ENCODE assay signal across 9 cellular contexts in genomic region chr15:33201376-33202189, GRCh38. TPM values are rescaled to one million over a fixed set of nuclear protein-coding genes. Genes with fewer than 3 reads are reported as not detected.
A peak's percentile ranks its signal among the peaks of the same experiment; 100 is the strongest.
DNase-seq lines count a peak whose midpoint lies in the region; ATAC-seq and TF ChIP-seq lines count a peak whose summit lies in the region.
"Had no signal": no experiment of that assay in that cellular context is flagged by ENCODE, and none has a peak within 500 bp of the region (broad histone marks: within the 10 kb centered on the region; RNA-seq: fewer than 3 reads in every experiment).

No MANE protein-coding gene starts in this region.

- no peaks in the 10 kb centered on the region for H3K9me2 ChIP-seq in hepatocyte (replicated peaks; ENCODE audit: insufficient read depth)

- intact Hi-C loops in lower leg skin (cut with DNase I; ENCODE audit: low total_unique reads): no loop called here

- no peaks in the 10 kb centered on the region for H4K20me1 ChIP-seq in hepatocyte (ENCODE audit: insufficient read depth, poor library complexity, severe bottlenecking)

- peak overlapping the region; percentile 51 for H3K4me2 ChIP-seq in hepatocyte

- H2AFZ ChIP-seq in hepatocyte: no peak overlapping the region

- H3K4me1 ChIP-seq in RWPE2 (ENCODE audit: insufficient read depth, poor library complexity, severe bottlenecking) (peaks cover 15% of the 10 kb centered on the region), hepatocyte (ENCODE audit: insufficient read depth) (peaks cover 9% of the 10 kb centered on the region)

- H3K27ac ChIP-seq in RWPE2 (ENCODE audit: poor library complexity, severe bottlenecking) (no peak overlapping the region), hepatocyte (peak overlapping the region; percentile 45)
- H3K27ac ChIP-seq: VCaP had no signal

- H3K9me3 ChIP-seq in RWPE2 (ENCODE audit: severe bottlenecking) (no peaks in the 10 kb centered on the region), hepatocyte (ENCODE audit: low read depth) (no peaks in the 10 kb centered on the region)

- DNase-seq in COR-L47 (lab: John Stamatoyannopoulos, UW) (peak; percentile 44), RWPE2 (ENCODE audit: low spot score) (peak; percentile 81), hepatocyte (ENCODE audit: low spot score) (peak; percentile 81), lower leg skin (ENCODE audit: low spot score in 2 of 2) (no peak)
- peak; percentile 66 for DNase-seq in activated naive CD4-positive, alpha-beta T cell treated with anti-CD3 and anti-CD28 coated beads, Interleukin-2, amount 50 U/mL, for 16 hours
- peak; percentile 44 for DNase-seq in stimulated activated CD4-positive, alpha-beta T cell treated with anti-CD3 and anti-CD28 coated beads, Interleukin-12 subunit alpha, Interleukin-12 subunit beta, amount 100 ng/mL, for 4 hours

- peak; percentile 87 for ATAC-seq in GM19452 (IDR thresholded peaks at IDR 0.05; ENCODE audit: unreplicated experiment)
- peak; percentile 79 for ATAC-seq in HG03520 (IDR thresholded peaks at IDR 0.05; ENCODE audit: unreplicated experiment)
- ATAC-seq in RWPE2 (ENCODE audit: low read depth): peak; percentile 97

- no peaks in the 10 kb centered on the region for H3K79me2 ChIP-seq in hepatocyte

- H3K36me3 ChIP-seq in RWPE2 (ENCODE audit: low read depth) (no peaks in the 10 kb centered on the region), hepatocyte (replicated peaks; ENCODE audit: insufficient read depth, low read depth) (no peaks in the 10 kb centered on the region)

- peak overlapping the region; percentile 5 for H3K4me3 ChIP-seq in RWPE2 (ENCODE audit: severe bottlenecking)
- H3K4me3 ChIP-seq in hepatocyte: no peak overlapping the region
- no peak overlapping the region for H3K4me3 ChIP-seq in lower leg skin (ENCODE audit: low read depth, poor library complexity, severe bottlenecking)

- TF ChIP-seq POLR2A in lower leg skin (IDR thresholded peaks at IDR 0.05): no peak

- TF ChIP-seq CTCF in RWPE2 (IDR thresholded peaks at IDR 0.05; ENCODE audit: poor library complexity, severe bottlenecking): peak; percentile 70
- peak; percentile 25 for TF ChIP-seq CTCF in hepatocyte (IDR thresholded peaks at IDR 0.05; ENCODE audit: poor library complexity)
- no peak for TF ChIP-seq CTCF in lower leg skin (IDR thresholded peaks at IDR 0.05)

- WGBS in hepatocyte (ENCODE audit: low lambda C conversion rate, missing lambda C conversion rate): 31% methylated on average over 11 of the region's 11 CpGs
- 25% methylated on average over 11 of the region's 11 CpGs for WGBS in lower leg skin, 2 donors

- H3K27me3 ChIP-seq in RWPE2 (ENCODE audit: insufficient read depth, poor library complexity, severe bottlenecking) (no peaks in the 10 kb centered on the region), hepatocyte (no peaks in the 10 kb centered on the region)

RNA-seq across cellular contexts. Expression of gene FMN1, which starts 7.1 kb away (rescaled TPM):
- total RNA-seq in hepatocyte (0.48 and 0.70 TPM in 2 replicates), lower leg skin (10 to 100 TPM; 12.6 to 52.2 (median 20.1) TPM)
- polyA plus RNA-seq in hepatocyte: 0.07 and 0.19 TPM in 2 replicates

Comparison
In these comparisons a context has a peak if more than half of its experiments do, and no peak if none do; other contexts are left out.
1. DNase-seq: peak in COR-L47 (single experiment), RWPE2 (single experiment), activated naive CD4-positive, alpha-beta T cell treated with anti-CD3 and anti-CD28 coated beads, Interleukin-2, amount 50 U/mL, for 16 hours (single experiment), hepatocyte (single experiment) and stimulated activated CD4-positive, alpha-beta T cell treated with anti-CD3 and anti-CD28 coated beads, Interleukin-12 subunit alpha, Interleukin-12 subunit beta, amount 100 ng/mL, for 4 hours (single experiment); none in lower leg skin (0 of 2).
2. CTCF ChIP-seq: peak in RWPE2 (single experiment) and hepatocyte (single experiment); none in lower leg skin (0 of 3).
3. Peak in every context shown above with its lines, with median percentiles within 50 percentile points of each other: ATAC-seq.